In genomic region chr16:15542734-15543347, GRCh38 we compare ENCODE assay signal across 28 cellular contexts.
"Had no signal": no experiment of that assay in that cellular context is flagged by ENCODE, and none has a peak within 500 bp of the region (broad histone marks: within the 10 kb centered on the region; RNA-seq: fewer than 3 reads in every experiment).

No MANE protein-coding gene starts in this region.

- H3K27ac ChIP-seq: foreskin keratinocyte, heart left ventricle, hepatocyte, left lung, ovary, psoas muscle, tibial nerve, upper lobe of left lung had no signal

- H3K36me3 ChIP-seq: esophagus muscularis mucosa, gastroesophageal sphincter, heart left ventricle, left lung, ovary, sigmoid colon, thoracic aorta, upper lobe of left lung had no signal

- H3K9me3 ChIP-seq: esophagus muscularis mucosa, left lung, ovary, psoas muscle, upper lobe of left lung had no signal

- DNase-seq: dorsolateral prefrontal cortex; effector CD4-positive, alpha-beta T cell; foreskin keratinocyte; heart left ventricle; left cardiac atrium; left lung; mammary epithelial cell; midbrain; naive thymus-derived CD4-positive, alpha-beta T cell; occipital lobe; ovary; psoas muscle; right cardiac atrium; sigmoid colon; stimulated activated CD4-positive, alpha-beta T cell treated with anti-CD3 and anti-CD28 coated beads, Interleukin-2, amount 100 ng/mL, for 24 hours; stimulated activated CD4-positive, alpha-beta T cell treated with anti-CD3 and anti-CD28 coated beads, Interleukin-4, amount 100 ng/mL, for 24 hours; upper lobe of left lung had no signal

- FAIRE-seq: colon, endothelial cell of umbilical vein, islet of Langerhans, urothelium cell line had no signal

- H3K4me1 ChIP-seq: foreskin keratinocyte, heart left ventricle, left lung, psoas muscle, tibial nerve, upper lobe of left lung had no signal

- H3K27me3 Mint-ChIP-seq: naive thymus-derived CD4-positive, alpha-beta T cell; stimulated activated memory B cell treated with anti-CD40 and anti-IgM and Interleukin-4, amounts not matched to agents 10 μg/mL and 1 μg/mL and 100 μg/mL, for 72 hours; stimulated activated naive CD8-positive, alpha-beta T cell treated with anti-CD3 and anti-CD28 coated beads, Interleukin-15, Interleukin-2, amounts not matched to agents 100 ng/mL and 50 ng/mL, for 24 hours had no signal

- ATAC-seq: foreskin keratinocyte; gastroesophageal sphincter; heart left ventricle; left cardiac atrium; left lung; naive thymus-derived CD4-positive, alpha-beta T cell; psoas muscle; right cardiac atrium; stimulated activated memory B cell treated with anti-CD40 and anti-IgM and Interleukin-4, amounts not matched to agents 10 μg/mL and 1 μg/mL and 100 μg/mL, for 72 hours had no signal

- H3K4me3 ChIP-seq: dorsolateral prefrontal cortex, esophagus muscularis mucosa, gastroesophageal sphincter, heart left ventricle, hepatocyte, left lung, ovary, psoas muscle, sigmoid colon, thoracic aorta, tibial nerve, upper lobe of left lung had no signal

- H2AFZ ChIP-seq: hepatocyte had no signal

- H3K27ac Mint-ChIP-seq: naive thymus-derived CD4-positive, alpha-beta T cell; stimulated activated memory B cell treated with anti-CD40 and anti-IgM and Interleukin-4, amounts not matched to agents 10 μg/mL and 1 μg/mL and 100 μg/mL, for 72 hours; stimulated activated naive CD8-positive, alpha-beta T cell treated with anti-CD3 and anti-CD28 coated beads, Interleukin-15, Interleukin-2, amounts not matched to agents 100 ng/mL and 50 ng/mL, for 24 hours had no signal

- H3K4me1 Mint-ChIP-seq: stimulated activated memory B cell treated with anti-CD40 and anti-IgM and Interleukin-4, amounts not matched to agents 10 μg/mL and 1 μg/mL and 100 μg/mL, for 72 hours had no signal

- H3K9me3 Mint-ChIP-seq: stimulated activated memory B cell treated with anti-CD40 and anti-IgM and Interleukin-4, amounts not matched to agents 10 μg/mL and 1 μg/mL and 100 μg/mL, for 72 hours; stimulated activated naive CD8-positive, alpha-beta T cell treated with anti-CD3 and anti-CD28 coated beads, Interleukin-15, Interleukin-2, amounts not matched to agents 100 ng/mL and 50 ng/mL, for 24 hours had no signal

- H3K4me2 ChIP-seq: hepatocyte had no signal

- H3K79me2 ChIP-seq: hepatocyte had no signal

- H3K4me3 Mint-ChIP-seq: naive thymus-derived CD4-positive, alpha-beta T cell; stimulated activated memory B cell treated with anti-CD40 and anti-IgM and Interleukin-4, amounts not matched to agents 10 μg/mL and 1 μg/mL and 100 μg/mL, for 72 hours; stimulated activated naive CD8-positive, alpha-beta T cell treated with anti-CD3 and anti-CD28 coated beads, Interleukin-15, Interleukin-2, amounts not matched to agents 100 ng/mL and 50 ng/mL, for 24 hours had no signal

- H3K27me3 ChIP-seq: dorsolateral prefrontal cortex, esophagus muscularis mucosa, foreskin keratinocyte, gastroesophageal sphincter, heart left ventricle, hepatocyte, left lung, ovary, sigmoid colon, tibial nerve, upper lobe of left lung had no signal
